ENCODE assay signal across 20 cellular contexts in the genomic region with DNA sequence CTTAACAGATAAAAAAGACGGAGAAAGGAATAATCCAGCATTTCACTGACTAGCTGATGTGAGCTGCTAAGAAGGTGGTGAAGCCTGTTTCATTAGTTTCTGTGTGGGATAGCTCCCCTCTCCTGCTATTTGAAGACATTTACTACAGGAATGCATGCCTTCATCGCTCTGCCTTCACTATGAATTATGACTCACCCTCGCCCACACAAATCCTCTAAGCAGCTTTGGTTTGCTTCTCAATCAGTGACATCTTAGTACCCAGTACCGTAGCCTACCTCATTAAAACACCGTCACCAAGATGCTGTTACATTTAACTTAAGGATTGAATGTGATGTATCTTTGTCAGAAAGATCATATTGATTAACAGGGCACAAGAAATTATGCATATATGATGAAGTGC.
DNase-seq lines count a peak whose midpoint lies in the region; ATAC-seq and TF ChIP-seq lines count a peak whose summit lies in the region.
"Had no signal": no experiment of that assay in that cellular context is flagged by ENCODE, and none has a peak within 500 bp of the region (broad histone marks: within the 10 kb centered on the region; RNA-seq: fewer than 3 reads in every experiment).

No MANE protein-coding gene starts in this region.

- H3K4me1 Mint-ChIP-seq in stimulated activated naive B cell treated with anti-CD40 and anti-IgM and Interleukin-4, amounts not matched to agents 10 μg/mL and 1 μg/mL and 100 μg/mL, for 72 hours, result no peaks in the 10 kb centered on the region
- H3K4me1 Mint-ChIP-seq: immature natural killer cell had no signal

- no peak overlapping the region for H2BK12ac ChIP-seq in mesenchymal stem cell (ENCODE audit: low read length in 2 of 2)

- peak; percentile 3 to 7 for DNase-seq in stimulated activated CD4-positive, alpha-beta T cell treated with anti-CD3 and anti-CD28 coated beads, Interleukin-4, amount 100 ng/mL, for 48 hours (ENCODE audit: low read depth in 2 of 2)
- DNase-seq in stimulated activated CD4-positive, alpha-beta T cell treated with anti-CD3 and anti-CD28 coated beads, Interleukin-4, amount 100 ng/mL, for 24 hours, result no peak
- DNase-seq in RWPE1 (ENCODE audit: low spot score), result peak; percentile 13
- peak; percentile 4 for DNase-seq in glomerular visceral epithelial cell (ENCODE audit: extremely low spot score)
- no peak for DNase-seq in mesenchymal stem cell
- no peak for DNase-seq in foreskin melanocyte
- no peak for DNase-seq in NCI-H187 (lab: John Stamatoyannopoulos, UW)
- DNase-seq in stimulated activated naive B cell treated with anti-CD40 and anti-IgM and Interleukin-4, amounts not matched to agents 10 μg/mL and 1 μg/mL and 100 μg/mL, for 72 hours, result no peak
- DNase-seq: activated CD4-positive, alpha-beta memory T cell treated with anti-CD3 and anti-CD28 coated beads for 36 hours; activated gamma-delta T cell; gastrocnemius medialis; immature natural killer cell; NCI-H2081; NCI-H69; stimulated activated CD4-positive, alpha-beta T cell treated with anti-CD3 and anti-CD28 coated beads, Interleukin-12 subunit alpha, Interleukin-12 subunit beta, amount 100 ng/mL, for 4 hours; T1000; tibial artery had no signal

- H3K4me3 ChIP-seq in mesenchymal stem cell (ENCODE audit: insufficient read depth in 1 of 2, low read depth in 1 of 2, low read length in 2 of 2), result no peak overlapping the region
- H3K4me3 ChIP-seq: cardiac muscle cell, gastrocnemius medialis, tibial artery had no signal

- H2AK5ac ChIP-seq in mesenchymal stem cell (ENCODE audit: low read length, severe bottlenecking), result no peak overlapping the region

- no peak overlapping the region for H3K4ac ChIP-seq in mesenchymal stem cell (ENCODE audit: low read depth in 1 of 2, low read length in 2 of 2)

- H3K18ac ChIP-seq in mesenchymal stem cell (ENCODE audit: low read depth in 1 of 2, low read length in 2 of 2), result no peak overlapping the region

- H2AFZ ChIP-seq in mesenchymal stem cell (ENCODE audit: low read depth, low read length), result no peak overlapping the region

- H3K36me3 ChIP-seq in mesenchymal stem cell (ENCODE audit: control insufficient read depth in 1 of 2, insufficient read depth in 2 of 2, low read depth in 1 of 2, low read length in 2 of 2), result no peaks in the 10 kb centered on the region
- H3K36me3 ChIP-seq: cardiac muscle cell, gastrocnemius medialis, tibial artery had no signal

- H3K27ac Mint-ChIP-seq in stimulated activated naive B cell treated with anti-CD40 and anti-IgM and Interleukin-4, amounts not matched to agents 10 μg/mL and 1 μg/mL and 100 μg/mL, for 72 hours, result no peak overlapping the region
- H3K27ac Mint-ChIP-seq: activated CD4-positive, alpha-beta memory T cell treated with anti-CD3 and anti-CD28 coated beads for 36 hours; immature natural killer cell had no signal

- no peaks in the 10 kb centered on the region for H3K9me3 ChIP-seq in mesenchymal stem cell (ENCODE audit: control insufficient read depth, low read length)
- H3K9me3 ChIP-seq: gastrocnemius medialis, tibial artery had no signal

- no peak overlapping the region for H4K8ac ChIP-seq in mesenchymal stem cell (ENCODE audit: low read length)

- 55% methylated on average over 3 of the region's 5 CpGs for WGBS in mesenchymal stem cell

- H3K9me3 Mint-ChIP-seq in stimulated activated naive B cell treated with anti-CD40 and anti-IgM and Interleukin-4, amounts not matched to agents 10 μg/mL and 1 μg/mL and 100 μg/mL, for 72 hours, result no peaks in the 10 kb centered on the region
- H3K9me3 Mint-ChIP-seq: activated CD4-positive, alpha-beta memory T cell treated with anti-CD3 and anti-CD28 coated beads for 36 hours had no signal

- H3K4me3 Mint-ChIP-seq in stimulated activated naive B cell treated with anti-CD40 and anti-IgM and Interleukin-4, amounts not matched to agents 10 μg/mL and 1 μg/mL and 100 μg/mL, for 72 hours, result no peak overlapping the region
- H3K4me3 Mint-ChIP-seq: activated CD4-positive, alpha-beta memory T cell treated with anti-CD3 and anti-CD28 coated beads for 36 hours; immature natural killer cell had no signal

- TF ChIP-seq CTCF in RWPE1 (conservative IDR thresholded peaks at IDR 0.05; ENCODE audit: low read depth), result no peak

- H3K9ac ChIP-seq in mesenchymal stem cell (ENCODE audit: low read length), result no peak overlapping the region

- H3K27me3 ChIP-seq in mesenchymal stem cell (ENCODE audit: control insufficient read depth in 1 of 2, insufficient read depth in 1 of 2, low read length in 2 of 2), result peaks cover 0 to 17% of the 10 kb centered on the region in 2 experiments

- POLR2A ChIA-PET in RWPE1 (lab: Yijun Ruan, JAX; ENCODE audit: low non-redundant PET), result no interaction called here

- no peak overlapping the region for H3K23ac ChIP-seq in mesenchymal stem cell (ENCODE audit: low read length in 2 of 2)

- H3K4me2 ChIP-seq in mesenchymal stem cell (ENCODE audit: low read length, poor library complexity, severe bottlenecking), result no peak overlapping the region

- H3K4me1 ChIP-seq in mesenchymal stem cell (ENCODE audit: control insufficient read depth, insufficient read depth, low read depth, low read length), result no peaks in the 10 kb centered on the region
- H3K4me1 ChIP-seq: gastrocnemius medialis had no signal

- no peaks in the 10 kb centered on the region for H3K36me3 Mint-ChIP-seq in stimulated activated naive B cell treated with anti-CD40 and anti-IgM and Interleukin-4, amounts not matched to agents 10 μg/mL and 1 μg/mL and 100 μg/mL, for 72 hours
- H3K36me3 Mint-ChIP-seq: activated CD4-positive, alpha-beta memory T cell treated with anti-CD3 and anti-CD28 coated beads for 36 hours; immature natural killer cell had no signal

- peaks cover 3 to 8% of the 10 kb centered on the region in 2 donors for H3K27me3 Mint-ChIP-seq in stimulated activated naive B cell treated with anti-CD40 and anti-IgM and Interleukin-4, amounts not matched to agents 10 μg/mL and 1 μg/mL and 100 μg/mL, for 72 hours

- H2BK5ac ChIP-seq in mesenchymal stem cell (ENCODE audit: low read depth, low read length, poor library complexity, severe bottlenecking), result no peak overlapping the region

- H3K27ac ChIP-seq in RWPE1 (no peak overlapping the region), mesenchymal stem cell (ENCODE audit: low read length, poor library complexity, severe bottlenecking) (no peak overlapping the region)
- H3K27ac ChIP-seq: cardiac muscle cell, gastrocnemius medialis, HL-60, tibial artery had no signal

- no peak overlapping the region for H2BK15ac ChIP-seq in mesenchymal stem cell (ENCODE audit: low read depth, poor library complexity, severe bottlenecking)

- CTCF ChIA-PET in RWPE1 (lab: Yijun Ruan, JAX), result interaction anchor here (0.6 kb wide), 1 partner anchor 19 kb away, joined by 5 read pairs; no protein-coding TSS in a partner anchor

- no peak for ATAC-seq in stimulated activated naive B cell treated with anti-CD40 and anti-IgM and Interleukin-4, amounts not matched to agents 10 μg/mL and 1 μg/mL and 100 μg/mL, for 72 hours (replicated peaks)
- ATAC-seq: gastrocnemius medialis, Right ventricle myocardium inferior had no signal

- no peak overlapping the region for H2BK120ac ChIP-seq in mesenchymal stem cell (ENCODE audit: low read depth, low read length)

- H3K14ac ChIP-seq in mesenchymal stem cell (ENCODE audit: low read length in 2 of 2), result no peak overlapping the region

- no peaks in the 10 kb centered on the region for H3K79me1 ChIP-seq in mesenchymal stem cell (replicated peaks; ENCODE audit: low read length, poor library complexity, severe bottlenecking)

- H4K91ac ChIP-seq in mesenchymal stem cell (ENCODE audit: low read length), result no peak overlapping the region

Comparison
In these comparisons a context has a peak if more than half of its experiments do, and no peak if none do; other contexts are left out.
1. DNase-seq: peak in stimulated activated CD4-positive, alpha-beta T cell treated with anti-CD3 and anti-CD28 coated beads, Interleukin-4, amount 100 ng/mL, for 48 hours (2 of 2), RWPE1 (single experiment) and glomerular visceral epithelial cell (single experiment); none in stimulated activated CD4-positive, alpha-beta T cell treated with anti-CD3 and anti-CD28 coated beads, Interleukin-4, amount 100 ng/mL, for 24 hours (single experiment), mesenchymal stem cell (single experiment), foreskin melanocyte (single experiment), NCI-H187 (0 of 2) and stimulated activated naive B cell treated with anti-CD40 and anti-IgM and Interleukin-4, amounts not matched to agents 10 μg/mL and 1 μg/mL and 100 μg/mL, for 72 hours (single experiment).